In the genomic region with DNA sequence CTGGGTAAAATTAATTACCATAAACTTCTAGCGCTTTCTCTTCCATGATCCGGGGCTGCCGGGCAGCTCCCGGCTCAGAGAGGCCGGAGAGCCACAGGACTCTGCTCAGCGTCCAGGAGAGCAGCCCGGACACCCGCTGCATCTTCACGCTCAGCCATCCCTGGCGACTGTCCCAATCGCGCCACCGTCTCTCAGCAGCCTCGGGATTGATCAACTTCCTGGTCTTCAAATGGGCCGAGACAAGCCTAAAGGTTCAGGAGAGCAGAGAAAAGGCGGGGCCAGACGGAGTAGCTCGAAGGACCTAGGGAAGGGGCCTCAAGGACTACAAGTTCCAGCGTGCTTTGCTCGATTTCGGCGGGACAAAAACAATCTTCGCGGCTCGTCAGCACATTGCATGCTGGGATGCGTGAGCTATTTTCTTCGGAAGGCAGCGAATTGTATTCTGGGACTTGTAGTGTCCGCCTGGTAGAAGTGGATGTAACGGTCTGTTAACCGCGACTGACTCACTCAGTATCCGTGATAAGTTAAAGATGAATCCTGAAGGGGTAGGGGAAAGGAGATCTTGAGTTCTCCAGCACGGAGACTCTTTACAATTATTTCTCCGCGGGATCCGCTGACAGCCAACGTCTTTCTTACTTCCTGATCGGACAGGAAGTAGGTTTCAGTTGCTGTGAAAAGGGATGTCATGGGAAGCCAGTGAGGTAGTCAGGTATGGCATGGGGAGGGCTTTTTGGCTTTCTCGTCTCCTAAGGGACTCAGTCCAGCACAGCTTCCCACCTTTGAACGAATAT, we compare ENCODE assay signal across 8 cellular contexts. TPM values are rescaled to one million over a fixed set of nuclear protein-coding genes. Genes with fewer than 3 reads are reported as not detected.
DNase-seq lines count a peak whose midpoint lies in the region; ATAC-seq and TF ChIP-seq lines count a peak whose summit lies in the region.

A gene with protein sequence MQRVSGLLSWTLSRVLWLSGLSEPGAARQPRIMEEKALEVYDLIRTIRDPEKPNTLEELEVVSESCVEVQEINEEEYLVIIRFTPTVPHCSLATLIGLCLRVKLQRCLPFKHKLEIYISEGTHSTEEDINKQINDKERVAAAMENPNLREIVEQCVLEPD (minus strand): TSS at position 212 of the 791 bp plus-strand sequence. CDS start 70 bp downstream, at position 142.

- peak within 1 kb of the TSS; percentile 95 for H3K4me2 ChIP-seq in osteoblast (ENCODE audit: insufficient read depth, low read length)

- POLR2A ChIA-PET in activated naive CD8-positive, alpha-beta T cell treated with anti-CD3 and anti-CD28 coated beads, Interleukin-2, amount 10 ng/mL, durations not matched to agents 7 days and 5 days (lab: Charles Lee): interaction anchor here (0.6 to 3.4 kb wide), 16 partner anchors 11 to 657 kb away, joined by 3 to 24 read pairs (median 4); a partner anchor contains a TSS

- H3K4me3 Mint-ChIP-seq in activated naive CD8-positive, alpha-beta T cell treated with anti-CD3 and anti-CD28 coated beads, Interleukin-2, amount 10 ng/mL, durations not matched to agents 7 days and 5 days: peak within 1 kb of the TSS; percentile 90
- H3K4me3 Mint-ChIP-seq in glutamatergic neuron (ENCODE audit: unreplicated experiment): peak within 1 kb of the TSS; percentile 99

- no peaks in the 10 kb centered on the region for H3K27me3 Mint-ChIP-seq in activated naive CD8-positive, alpha-beta T cell treated with anti-CD3 and anti-CD28 coated beads, Interleukin-2, amount 10 ng/mL, durations not matched to agents 7 days and 5 days
- H3K27me3 Mint-ChIP-seq in glutamatergic neuron (ENCODE audit: unreplicated experiment): peaks cover 11% of the 10 kb centered on the region

- DNase-seq in GM10266 (ENCODE audit: extremely low spot score) (peak; percentile 85), NCI-H1105 (lab: John Stamatoyannopoulos, UW) (peak; percentile 100), SKM-1 treated with dmso at 0.1 percent for 144 hours (lab: John Stamatoyannopoulos, UW; ENCODE audit: unreplicated experiment) (peak; percentile 100), glutamatergic neuron (peak; percentile 88), osteoblast (ENCODE audit: insufficient read length, low spot score, missing footprints) (peak; percentile 95), thoracic aorta (ENCODE audit: low spot score) (peak; percentile 89)
- DNase-seq in activated naive CD8-positive, alpha-beta T cell treated with anti-CD3 and anti-CD28 coated beads, Interleukin-2, amount 10 ng/mL, durations not matched to agents 7 days and 5 days: peak; percentile 82

- H3K36me3 Mint-ChIP-seq in activated naive CD8-positive, alpha-beta T cell treated with anti-CD3 and anti-CD28 coated beads, Interleukin-2, amount 10 ng/mL, durations not matched to agents 7 days and 5 days: peaks cover 12% of the 10 kb centered on the region
- H3K36me3 Mint-ChIP-seq in glutamatergic neuron (ENCODE audit: unreplicated experiment): no peaks in the 10 kb centered on the region

- H3K27ac ChIP-seq in osteoblast (ENCODE audit: low read depth, low read length) (peak within 1 kb of the TSS; percentile 82), thoracic aorta (peak within 1 kb of the TSS; percentile 79 to 95)

- peak within 1 kb of the TSS; percentile 99 for H3K27ac Mint-ChIP-seq in activated naive CD8-positive, alpha-beta T cell treated with anti-CD3 and anti-CD28 coated beads, Interleukin-2, amount 10 ng/mL, durations not matched to agents 7 days and 5 days
- H3K27ac Mint-ChIP-seq in glutamatergic neuron (ENCODE audit: unreplicated experiment): peak within 1 kb of the TSS; percentile 99

- H3K4me1 Mint-ChIP-seq in activated naive CD8-positive, alpha-beta T cell treated with anti-CD3 and anti-CD28 coated beads, Interleukin-2, amount 10 ng/mL, durations not matched to agents 7 days and 5 days: peaks cover 47% of the 10 kb centered on the region
- peaks cover 20% of the 10 kb centered on the region for H3K4me1 Mint-ChIP-seq in glutamatergic neuron (ENCODE audit: low read depth, unreplicated experiment)

- peaks cover 82% of the 10 kb centered on the region for H3K79me2 ChIP-seq in osteoblast (ENCODE audit: insufficient read depth, low read length)

- H3K4me1 ChIP-seq in osteoblast (ENCODE audit: insufficient read depth, low read length): peaks cover 36% of the 10 kb centered on the region
- peaks cover 30 to 57% of the 10 kb centered on the region in 2 donors for H3K4me1 ChIP-seq in thoracic aorta (ENCODE audit: control insufficient read depth in 1 of 2, low read depth in 2 of 2)

- H3K27me3 ChIP-seq in osteoblast (ENCODE audit: insufficient read depth, low read length) (no peaks in the 10 kb centered on the region), thoracic aorta (replicated peaks; ENCODE audit: insufficient read depth) (no peaks in the 10 kb centered on the region)

- H3K36me3 ChIP-seq in osteoblast (ENCODE audit: insufficient read depth, low read length) (no peaks in the 10 kb centered on the region), thoracic aorta (peaks cover 3% of the 10 kb centered on the region)

- H4K20me1 ChIP-seq in osteoblast (ENCODE audit: insufficient read depth, low read length): peaks cover 21% of the 10 kb centered on the region

- peak within 1 kb of the TSS; percentile 80 for H3K4me3 ChIP-seq in osteoblast (ENCODE audit: insufficient read depth, low read length)
- peak within 1 kb of the TSS; percentile 83 for H3K4me3 ChIP-seq in thoracic aorta

- TF ChIP-seq CTCF in GM10266 (IDR thresholded peaks at IDR 0.05; ENCODE audit: control insufficient read depth, insufficient read depth, low read depth, missing control alignments) (no peak), glutamatergic neuron (IDR thresholded peaks at IDR 0.05; ENCODE audit: partially characterized antibody, unreplicated experiment) (no peak), osteoblast (IDR thresholded peaks at IDR 0.05; ENCODE audit: extremely low read depth, low read depth, low read length) (no peak), thoracic aorta (IDR thresholded peaks at IDR 0.05) (no peak)

- H3K9me3 Mint-ChIP-seq in activated naive CD8-positive, alpha-beta T cell treated with anti-CD3 and anti-CD28 coated beads, Interleukin-2, amount 10 ng/mL, durations not matched to agents 7 days and 5 days: no peaks in the 10 kb centered on the region
- peaks cover 14% of the 10 kb centered on the region for H3K9me3 Mint-ChIP-seq in glutamatergic neuron (ENCODE audit: unreplicated experiment)

- peak within 1 kb of the TSS; percentile 96 for H2AFZ ChIP-seq in osteoblast (ENCODE audit: low read length)

- ATAC-seq in HG02623 (IDR thresholded peaks at IDR 0.05; ENCODE audit: unreplicated experiment): peak; percentile 63
- peak; percentile 79 for ATAC-seq in activated naive CD8-positive, alpha-beta T cell treated with anti-CD3 and anti-CD28 coated beads, Interleukin-2, amount 10 ng/mL, durations not matched to agents 7 days and 5 days (ENCODE audit: low read depth)
- ATAC-seq in thoracic aorta (ENCODE audit: insufficient number of reproducible peaks, low FRiP score, low read depth): peak; percentile 74

- H3K9me3 ChIP-seq in osteoblast (ENCODE audit: low read depth, low read length) (no peaks in the 10 kb centered on the region), thoracic aorta (no peaks in the 10 kb centered on the region)

RNA-seq across cellular contexts. Expression of the gene that starts here (rescaled TPM):
- 10 to 100 TPM; 57.6 to 61.5 TPM for total RNA-seq in activated naive CD8-positive, alpha-beta T cell treated with anti-CD3 and anti-CD28 coated beads, Interleukin-2, amount 10 ng/mL, durations not matched to agents 7 days and 5 days
- total RNA-seq in glutamatergic neuron (ENCODE audit: unreplicated experiment): 35.5 TPM
- 45.2 and 51.0 TPM in 2 replicates for total RNA-seq in osteoblast
- total RNA-seq in thoracic aorta: 10 to 100 TPM; 16.9 to 24.4 TPM

Comparison
In these comparisons a context has a peak if more than half of its experiments do, and no peak if none do; other contexts are left out.
1. Peak in every context shown above with its lines: DNase-seq, ATAC-seq, H3K4me3 ChIP-seq and H3K27ac ChIP-seq.